ENCODE assay signal across 9 cellular contexts in the genomic region with DNA sequence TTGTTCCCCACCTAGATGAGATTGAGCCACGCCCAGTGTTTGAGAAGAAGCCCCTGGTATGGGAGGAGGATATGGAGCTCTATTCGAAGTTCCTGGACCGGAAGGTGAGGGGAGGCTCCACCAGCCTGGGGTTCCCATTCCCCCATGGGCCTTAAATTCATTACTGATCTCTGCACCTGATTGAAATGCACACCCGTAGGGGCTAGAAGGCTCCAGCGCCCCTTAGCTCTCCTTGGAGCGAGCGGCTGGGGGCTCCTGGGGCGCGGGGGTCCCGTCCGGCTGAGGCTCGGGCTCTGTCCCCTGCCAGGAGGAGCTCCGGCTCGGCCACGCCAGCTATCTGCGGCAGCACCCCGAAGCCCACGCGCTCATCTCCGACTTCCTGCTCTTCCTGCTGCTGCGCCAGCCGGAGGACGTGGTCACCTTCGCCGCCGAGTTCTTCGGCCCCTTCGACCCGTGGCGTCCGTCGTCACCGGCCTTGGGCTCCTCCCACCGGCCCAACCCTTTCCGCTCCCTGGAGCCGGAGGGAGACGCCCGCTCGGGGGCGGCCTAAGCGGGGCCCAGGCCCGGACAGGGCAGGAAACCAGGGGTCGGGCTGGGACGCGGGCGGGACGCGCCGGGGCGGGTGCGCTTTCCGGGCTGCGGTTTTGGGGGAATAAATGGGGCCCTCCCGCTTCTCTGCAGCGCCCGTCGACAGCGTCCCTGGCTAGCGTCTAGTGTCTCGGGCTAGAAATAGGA. TPM values are rescaled to one million over a fixed set of nuclear protein-coding genes. Genes with fewer than 3 reads are reported as not detected.
DNase-seq lines count a peak whose midpoint lies in the region; ATAC-seq and TF ChIP-seq lines count a peak whose summit lies in the region.
"Had no signal": no experiment of that assay in that cellular context is flagged by ENCODE, and none has a peak within 500 bp of the region (broad histone marks: within the 10 kb centered on the region; RNA-seq: fewer than 3 reads in every experiment).

No MANE protein-coding gene starts in this region.

- CTCF ChIA-PET in activated B cell treated with CpG ODN at 0.5 μM for 24 hours (lab: Charles Lee), result interaction anchor here (1.0 kb wide), 1 partner anchor 93 kb away, joined by 3 read pairs; no protein-coding TSS in a partner anchor

- POLR2A ChIA-PET in activated B cell treated with CpG ODN at 0.5 μM for 24 hours (lab: Charles Lee), result interaction anchor here (0.5 to 2.1 kb wide), 10 partner anchors 10 to 922 kb away, joined by 3 to 7 read pairs (median 4); partner anchors contain the start of genes AAMP, PNKD and SLC11A1

- peak overlapping the region; percentile 84 for H3K27ac Mint-ChIP-seq in activated B cell treated with CpG ODN at 0.5 μM for 24 hours

- TF ChIP-seq CTCF in activated B cell treated with CpG ODN at 0.5 μM for 24 hours (IDR thresholded peaks at IDR 0.05) (no peak), kidney epithelial cell (IDR thresholded peaks at IDR 0.05; ENCODE audit: insufficient read depth, low read length, poor library complexity, severe bottlenecking) (no peak)

- H3K4me2 ChIP-seq in BLaER1, result peak overlapping the region; percentile 89
- H3K4me2 ChIP-seq: KMS-11 had no signal

- no peaks in the 10 kb centered on the region for H4K20me1 ChIP-seq in BLaER1

- H3K4me3 Mint-ChIP-seq in activated B cell treated with CpG ODN at 0.5 μM for 24 hours, result peak overlapping the region; percentile 85

- peak overlapping the region; percentile 81 for H3K27ac ChIP-seq in BLaER1
- peak overlapping the region; percentile 86 for H3K27ac ChIP-seq in caudate nucleus (ENCODE audit: low read depth, low read length)
- H3K27ac ChIP-seq: KMS-11 had no signal

- peaks cover 36% of the 10 kb centered on the region for H3K4me1 Mint-ChIP-seq in activated B cell treated with CpG ODN at 0.5 μM for 24 hours

- intact Hi-C loops in activated B cell treated with CpG ODN at 0.5 μM for 24 hours (cut with micrococcal nuclease), result loop anchor here (1.0 to 5.0 kb wide), 4 partner anchors 29 to 75 kb away; partner anchors contain the start of gene TMBIM1

- H3K27me3 Mint-ChIP-seq in activated B cell treated with CpG ODN at 0.5 μM for 24 hours, result no peaks in the 10 kb centered on the region

- no peaks in the 10 kb centered on the region for H3K36me3 Mint-ChIP-seq in activated B cell treated with CpG ODN at 0.5 μM for 24 hours (ENCODE audit: low read depth)

- H3K9me3 Mint-ChIP-seq in activated B cell treated with CpG ODN at 0.5 μM for 24 hours, result no peaks in the 10 kb centered on the region

- ATAC-seq in GM19455 (IDR thresholded peaks at IDR 0.05; ENCODE audit: unreplicated experiment) (peak; percentile 90), activated B cell treated with CpG ODN at 0.5 μM for 24 hours (ENCODE audit: low read depth) (peak; percentile 86)

- DNase-seq in HPDE6-E6E7 (ENCODE audit: extremely low spot score) (peak; percentile 72), activated B cell treated with CpG ODN at 0.5 μM for 24 hours (peak; percentile 74), caudate nucleus (lab: John Stamatoyannopoulos, UW) (peak in 42 of 61 donors; percentile 3 to 72 (median 40)), kidney epithelial cell (ENCODE audit: low read depth) (no peak), D341Med (ENCODE audit: low spot score) (no peak)
- peak; percentile 45 to 62 for DNase-seq in stimulated activated CD4-positive, alpha-beta T cell treated with anti-CD3 and anti-CD28 coated beads, Interleukin-1b, Interleukin-23, amount 100 ng/mL, for 4 hours (ENCODE audit: low read depth in 2 of 2)

- peaks cover 4% of the 10 kb centered on the region; the same call in 1 of the 2 replicates for H3K9me3 ChIP-seq in BLaER1

- H3K27me3 ChIP-seq in BLaER1 (no peaks in the 10 kb centered on the region), kidney epithelial cell (ENCODE audit: control insufficient read depth, insufficient read depth, low read length) (no peaks in the 10 kb centered on the region)

- H3K9ac ChIP-seq in BLaER1, result peak overlapping the region; percentile 72
- H3K9ac ChIP-seq: KMS-11 had no signal

- no peaks in the 10 kb centered on the region for H3K36me3 ChIP-seq in BLaER1
- H3K36me3 ChIP-seq in kidney epithelial cell (ENCODE audit: control insufficient read depth, insufficient read depth, low read length), result no peaks in the 10 kb centered on the region

- H3K4me3 ChIP-seq in BLaER1 (peak overlapping the region; percentile 69), kidney epithelial cell (ENCODE audit: low read depth, low read length) (peak overlapping the region; percentile 43)

- H3K4me1 ChIP-seq in BLaER1, result peaks cover 72% of the 10 kb centered on the region

RNA-seq across cellular contexts. Expression of gene CATIP, which starts 10.9 kb away (rescaled TPM):
- not detected in 2 replicates for total RNA-seq in activated B cell treated with CpG ODN at 0.5 μM for 24 hours
- total RNA-seq in kidney epithelial cell, result not detected in 2 replicates

RNA-seq across cellular contexts. Expression of gene SLC11A1, which starts 14.5 kb away (rescaled TPM):
- 0.89 and 0.93 TPM in 2 replicates for total RNA-seq in activated B cell treated with CpG ODN at 0.5 μM for 24 hours
- total RNA-seq in kidney epithelial cell, result 0.21 TPM in 1 of 2 replicates, not detected in the other

RNA-seq across cellular contexts. Expression of gene CTDSP1, which starts 32.1 kb away (rescaled TPM):
- total RNA-seq in activated B cell treated with CpG ODN at 0.5 μM for 24 hours, result 107 and 118 TPM in 2 replicates
- 37.8 and 53.6 TPM in 2 replicates for total RNA-seq in kidney epithelial cell

RNA-seq across cellular contexts. Expression of gene VIL1, which starts 51.3 kb away (rescaled TPM):
- total RNA-seq in activated B cell treated with CpG ODN at 0.5 μM for 24 hours (0.07 TPM in 1 of 2 replicates, not detected in the other), kidney epithelial cell (not detected in 2 replicates)

Comparison
In these comparisons a context has a peak if more than half of its experiments do, and no peak if none do; other contexts are left out.
1. DNase-seq: peak in HPDE6-E6E7 (single experiment), activated B cell treated with CpG ODN at 0.5 μM for 24 hours (single experiment), caudate nucleus (42 of 61) and stimulated activated CD4-positive, alpha-beta T cell treated with anti-CD3 and anti-CD28 coated beads, Interleukin-1b, Interleukin-23, amount 100 ng/mL, for 4 hours (2 of 2); none in kidney epithelial cell (single experiment) and D341Med (single experiment).